Comparison of ENCODE assay signal across 8 cellular contexts in the genomic region with DNA sequence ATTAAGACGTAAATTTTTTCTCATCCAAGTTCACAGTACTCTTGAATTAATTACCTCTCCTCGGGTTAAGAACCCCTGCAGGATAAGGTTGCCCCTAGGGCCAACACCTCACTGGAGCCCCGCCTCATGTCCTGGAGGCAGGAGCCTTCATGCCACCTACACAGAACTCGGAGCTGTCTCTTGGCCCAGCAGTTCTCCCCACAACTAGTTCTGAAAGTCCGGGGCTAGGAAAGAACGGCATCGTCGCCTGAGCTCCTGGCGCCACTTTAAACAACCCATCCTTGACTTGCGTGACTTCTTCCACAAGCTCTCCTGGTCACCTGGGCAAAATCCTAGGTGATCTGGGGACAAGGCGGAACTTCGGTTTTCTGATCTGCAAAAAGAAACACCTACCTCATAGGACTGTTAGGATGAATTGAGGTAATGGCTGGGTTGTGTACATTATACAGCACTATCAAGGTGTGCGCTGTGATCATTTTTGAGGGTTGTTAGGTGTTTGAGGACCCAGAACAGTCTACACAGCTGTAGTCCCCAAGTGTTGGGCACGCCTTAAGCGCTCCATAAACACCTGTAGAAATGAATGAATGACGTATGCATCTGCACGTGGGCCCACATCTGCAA. TPM values are rescaled to one million over a fixed set of nuclear protein-coding genes. Genes with fewer than 3 reads are reported as not detected.
DNase-seq lines count a peak whose midpoint lies in the region; ATAC-seq, FAIRE-seq and TF ChIP-seq lines count a peak whose summit lies in the region.

No MANE protein-coding gene starts in this region.

- TF ChIP-seq CTCF in K562 (IDR thresholded peaks at IDR 0.05 in 2 of 3, conservative IDR thresholded peaks at IDR 0.05 in 1 of 3; ENCODE audit: insufficient read depth in 2 of 3, low read depth in 1 of 3, low read length in 3 of 3), result no peak
- TF ChIP-seq CTCF in lower lobe of right lung (IDR thresholded peaks at IDR 0.05), result no peak
- TF ChIP-seq CTCF in transverse colon (IDR thresholded peaks at IDR 0.05), result no peak

- in situ Hi-C loops in K562 (cut with MboI), result no loop called here
- in situ Hi-C loops in transverse colon (cut with MboI; ENCODE audit: low pct_ligation_motif_present in 1 of 4, low pct_unique_long_range_greater_than_20kb in 1 of 4, low sequenced_read_pairs in 3 of 4), result no loop called here

- H3K9me1 ChIP-seq in K562 (ENCODE audit: control insufficient read depth, insufficient read depth, low read length), result no peaks in the 10 kb centered on the region

- no peaks in the 10 kb centered on the region for H3K36me3 ChIP-seq in K562 (ENCODE audit: control insufficient read depth, insufficient read depth, low read length)
- H3K36me3 ChIP-seq in lower lobe of right lung, result no peaks in the 10 kb centered on the region
- no peaks in the 10 kb centered on the region for H3K36me3 ChIP-seq in transverse colon

- H3K27ac ChIP-seq in K562 (ENCODE audit: extremely low read depth, low read depth, low read length), result no peak overlapping the region
- peak overlapping the region; percentile 87 for H3K27ac ChIP-seq in lower lobe of right lung
- peak overlapping the region; percentile 95 to 97 (median 96) for H3K27ac ChIP-seq in transverse colon

- ATAC-seq in K562, result peak; percentile 12; the same call in 2 of the 3 replicates
- no peak for ATAC-seq in lower lobe of right lung

- peak overlapping the region; percentile 37; the same call in 1 of the 2 replicates for H2AFZ ChIP-seq in K562 (ENCODE audit: low read depth, low read length)

- H3K4me3 ChIP-seq in K562, result no peak overlapping the region
- peak overlapping the region; percentile 86 for H3K4me3 ChIP-seq in lower lobe of right lung
- H3K4me3 ChIP-seq in transverse colon, result peak overlapping the region in 3 of 4 donors; percentile 74 to 83 (median 82)

- H3K9me3 ChIP-seq in K562 (replicated peaks; ENCODE audit: control insufficient read depth, insufficient read depth, low read depth, low read length), result no peaks in the 10 kb centered on the region
- no peaks in the 10 kb centered on the region for H3K9me3 ChIP-seq in lower lobe of right lung
- H3K9me3 ChIP-seq in transverse colon, result no peaks in the 10 kb centered on the region

- peak overlapping the region; percentile 30 for H3K4me2 ChIP-seq in K562 (ENCODE audit: insufficient read depth, low read length)

- no peak for FAIRE-seq in K562 (lab: Jason Lieb, UNC)

- BruUV-seq in K562 (replicated peaks; lab: Mats Ljungman, UMichigan), result no TSS peak

- H3K27me3 ChIP-seq in K562 (ENCODE audit: control insufficient read depth in 2 of 2, insufficient read depth in 2 of 2, low read length in 2 of 2) (peaks cover 30 to 51% of the 10 kb centered on the region in 2 experiments), lower lobe of right lung (ENCODE audit: low read depth) (peaks cover 3% of the 10 kb centered on the region), transverse colon (peaks cover 10% of the 10 kb centered on the region)

- H3K9ac ChIP-seq in K562 (ENCODE audit: insufficient read depth in 1 of 2, low read depth in 2 of 2, low read length in 2 of 2), result no peak overlapping the region

- no peaks in the 10 kb centered on the region for H3K36me3 Mint-ChIP-seq in activated naive CD4-positive, alpha-beta T cell treated with anti-CD3 and anti-CD28 coated beads, Interleukin-2, amount 50 U/mL, for 24 hours

- TF ChIP-seq POLR2A in K562 (conservative IDR thresholded peaks at IDR 0.05) (no peak), transverse colon (IDR thresholded peaks at IDR 0.05) (no peak)

- no peak for TF ChIP-seq RAD21 in K562 (CRISPR knock-in tag; conservative IDR thresholded peaks at IDR 0.05 in 1 of 2, IDR thresholded peaks at IDR 0.05 in 1 of 2)

- H3K4me1 ChIP-seq in K562 (replicated peaks in 1 of 2; ENCODE audit: control insufficient read depth in 2 of 2, insufficient read depth in 2 of 2, low read length in 2 of 2) (peaks cover 0 to 16% of the 10 kb centered on the region in 2 experiments; a peak in 2 of 5 replicates), lower lobe of right lung (peaks cover 35% of the 10 kb centered on the region), transverse colon (peaks cover 0 to 26% (median 13%) of the 10 kb centered on the region in 4 donors)

- no peaks in the 10 kb centered on the region for H3K9me3 Mint-ChIP-seq in activated naive CD4-positive, alpha-beta T cell treated with anti-CD3 and anti-CD28 coated beads, Interleukin-2, amount 50 U/mL, for 24 hours

- no peak for DNase-seq in activated naive CD4-positive, alpha-beta T cell (lab: John Stamatoyannopoulos, UW)
- DNase-seq in K562 (ENCODE audit: extremely low read depth in 1 of 4, low spot score in 3 of 4) (no peak), lower lobe of right lung (no peak), transverse colon (no peak), NCI-H226 (no peak)
- DNase-seq in activated CD4-positive, alpha-beta T cell treated with anti-CD3 and anti-CD28 coated beads, Interleukin-2, amount 50 U/mL, for 4 hours, result no peak
- no peak for DNase-seq in activated CD4-positive, CD25-positive, alpha-beta regulatory T cell (lab: John Stamatoyannopoulos, UW)

- H4K20me1 ChIP-seq in K562 (replicated peaks; ENCODE audit: control insufficient read depth, insufficient read depth, low read length), result no peaks in the 10 kb centered on the region

- WGBS in K562 (ENCODE audit: insufficient coverage, low coverage, missing lambda C conversion rate), result 26% methylated on average over 17 of the region's 17 CpGs
- 21 to 50% methylated on average over 3 to 17 of the region's 17 CpGs for WGBS in transverse colon (ENCODE audit: low coverage in 1 of 2), 2 donors

- no peaks in the 10 kb centered on the region for H3K79me2 ChIP-seq in K562 (ENCODE audit: control insufficient read depth, insufficient read depth, low read length)

- POLR2A ChIA-PET in K562 (lab: Yijun Ruan, JAX), result interaction anchor here (1.0 kb wide), 1 partner anchor 14 kb away, joined by 3 read pairs; no protein-coding TSS in a partner anchor

- peak overlapping the region; percentile 88 for H3K4me3 Mint-ChIP-seq in activated naive CD4-positive, alpha-beta T cell treated with anti-CD3 and anti-CD28 coated beads, Interleukin-2, amount 50 U/mL, for 24 hours

- no peak for TF ChIP-seq EP300 in K562 (IDR thresholded peaks at IDR 0.05; ENCODE audit: low read length)
- TF ChIP-seq EP300 in transverse colon (IDR thresholded peaks at IDR 0.05; ENCODE audit: low read depth), result no peak

- peak overlapping the region; percentile 91 for H3K27ac Mint-ChIP-seq in activated naive CD4-positive, alpha-beta T cell treated with anti-CD3 and anti-CD28 coated beads, Interleukin-2, amount 50 U/mL, for 24 hours

- H3K27me3 Mint-ChIP-seq in activated naive CD4-positive, alpha-beta T cell treated with anti-CD3 and anti-CD28 coated beads, Interleukin-2, amount 50 U/mL, for 24 hours, result no peaks in the 10 kb centered on the region

- H3K4me1 Mint-ChIP-seq in activated naive CD4-positive, alpha-beta T cell treated with anti-CD3 and anti-CD28 coated beads, Interleukin-2, amount 50 U/mL, for 24 hours, result peaks cover 46% of the 10 kb centered on the region

- CTCF ChIA-PET in K562 (lab: Yijun Ruan, JAX; ENCODE audit: low intra/inter-chr PET ratio), result no interaction called here

- intact Hi-C loops in K562 (cut with micrococcal nuclease) (no loop called here), lower lobe of right lung (cut with DNase I) (no loop called here), transverse colon (cut with DNase I; ENCODE audit: low total_unique reads) (no loop called here)

TF ChIP-seq in K562, 482 proteins besides CTCF, POLR2A, EP300 and RAD21 (continues in another document):
- TF ChIP-seq SMC3 (conservative IDR thresholded peaks at IDR 0.05; ENCODE audit: insufficient read depth, low read depth, low read length), result no peak
- no peak for TF ChIP-seq ZNF143 (CRISPR knock-in tag; IDR thresholded peaks at IDR 0.05)
- no peak for TF ChIP-seq FIP1L1 (IDR thresholded peaks at IDR 0.05; ENCODE audit: low read depth, low read length, poor library complexity, severe bottlenecking)
- no peak for TF ChIP-seq PRPF4 (IDR thresholded peaks at IDR 0.05; ENCODE audit: insufficient read depth, low read depth, low read length, poor library complexity, severe bottlenecking)

RNA-seq across cellular contexts. Expression of a gene that starts 0.6 kb away (rescaled TPM):
- total RNA-seq in K562 (2011; cell fraction: chromatin; rRNA removed; ENCODE audit: low replicate concordance), result not detected in 2 replicates
- 0.13 TPM in 1 of 2 replicates, not detected in the other for total RNA-seq in K562 (2011; cell fraction: nucleolus; rRNA removed)
- total RNA-seq in K562 (2011; cell fraction: nucleoplasm; rRNA removed), result not detected in 2 replicates
- 0.33 TPM in 1 of 2 replicates, not detected in the other for total RNA-seq in K562 (2014; rRNA removed)
- not detected in 2 replicates for total RNA-seq in K562 (2014; rRNA removed; fragmentation: Illumina TruSeq; extraction: Trizol)
- total RNA-seq in K562 (2015; rRNA removed; fragmentation: Illumina TruSeq; extraction: Trizol), result 0.07 TPM in 1 of 2 replicates, not detected in the other
- total RNA-seq in K562 (2021), result 0.29 and 0.40 TPM in 2 replicates
- polyA plus RNA-seq in K562 (2011; rRNA removed), result 0.01 TPM in 1 of 2 replicates, not detected in the other
- polyA plus RNA-seq in K562 (2011; cell fraction: cytosol; rRNA removed), result 0.03 TPM in 1 of 2 replicates, not detected in the other
- polyA plus RNA-seq in K562 (2011; cell fraction: nucleus; rRNA removed), result 0.10 TPM in 1 of 2 replicates, not detected in the other
- 0.05 and 0.22 TPM in 2 replicates for polyA plus RNA-seq in K562 (2012)
- not detected in 2 replicates for polyA plus RNA-seq in K562 (2014; fragmentation: Illumina TruSeq; extraction: Trizol)
- polyA plus RNA-seq in K562 (2014; fragmentation: Nextera tagmentation; extraction: Ambion mirVana), result under 1 TPM in 1 of 2 experiments, not detected in 1; 0.03 TPM
- not detected in 2 replicates for polyA plus RNA-seq in K562 (2014; rRNA removed)
- polyA minus RNA-seq in K562 (2011; rRNA and poly(A)+ RNA removed), result 0.09 TPM in 1 of 2 replicates, not detected in the other
- 1.1 TPM in 1 of 2 replicates, not detected in the other for polyA minus RNA-seq in K562 (2011; cell fraction: cytosol; rRNA and poly(A)+ RNA removed)
- polyA minus RNA-seq in K562 (2011; cell fraction: nucleus; rRNA and poly(A)+ RNA removed), result 0.81 TPM in 1 of 2 replicates, not detected in the other
- total RNA-seq in lower lobe of right lung, result 70.4 TPM
- 100 to 1,000 TPM in 3 of 4 donors, 10 to 100 TPM in 1; 80.4 to 267 (median 207) TPM for total RNA-seq in transverse colon

Comparison
In these comparisons a context has a peak if more than half of its experiments do, and no peak if none do; other contexts are left out.
1. RNA of a gene that starts 0.6 kb away (total RNA-seq): 80.4 to 267 TPM in transverse colon and 70.4 TPM in lower lobe of right lung (single experiment); 0.07 to 0.40 TPM in K562; every median in the first group is over 10 times any median in the second.